Comparison of ENCODE assay signal across 1 cellular context in the genomic region with DNA sequence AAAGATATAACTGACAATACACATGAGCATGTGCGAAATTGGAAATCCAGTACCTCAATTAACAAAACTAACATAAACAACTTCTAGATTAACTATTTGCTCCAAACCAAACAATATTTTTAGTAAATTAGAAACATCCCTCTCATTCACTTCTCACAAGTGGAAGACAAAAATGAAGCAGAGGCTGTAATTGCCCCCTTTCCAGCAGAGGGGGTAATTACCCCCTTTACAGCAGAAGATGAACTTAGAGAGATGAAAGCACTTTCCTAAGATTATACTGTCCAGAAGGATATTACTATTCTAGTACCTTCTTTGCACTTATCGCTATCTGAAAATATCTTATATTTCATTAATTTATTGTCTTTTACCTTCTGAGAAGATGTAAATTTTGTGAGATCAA.
TF ChIP-seq lines count a peak whose summit lies in the region.

No MANE protein-coding gene starts in this region.

TF ChIP-seq in GM23338, 12 proteins besides CTCF, POLR2A, EP300 and RAD21 (continued from another document):
- TF ChIP-seq REST (IDR thresholded peaks at IDR 0.05; ENCODE audit: unreplicated experiment) (no peak), STAT1 (IDR thresholded peaks at IDR 0.05; ENCODE audit: unreplicated experiment) (no peak), NANOG (IDR thresholded peaks at IDR 0.05; ENCODE audit: borderline replicate concordance) (no peak), EZH2phosphoT487 (IDR thresholded peaks at IDR 0.05; ENCODE audit: unreplicated experiment) (no peak), JUNB (IDR thresholded peaks at IDR 0.05; ENCODE audit: unreplicated experiment) (no peak), ZNF114 (CRISPR knock-in tag; IDR thresholded peaks at IDR 0.05) (no peak), CREB1 (CRISPR knock-in tag; IDR thresholded peaks at IDR 0.05; ENCODE audit: low read depth) (no peak), ZNF331 (CRISPR knock-in tag; IDR thresholded peaks at IDR 0.05; ENCODE audit: low read depth) (no peak), EZH2 (IDR thresholded peaks at IDR 0.05; ENCODE audit: low read depth, unreplicated experiment) (no peak), POLR2AphosphoS5 (IDR thresholded peaks at IDR 0.05; ENCODE audit: low read depth) (no peak)
